Comparison of ENCODE assay signal across 30 cellular contexts in the genomic region with DNA sequence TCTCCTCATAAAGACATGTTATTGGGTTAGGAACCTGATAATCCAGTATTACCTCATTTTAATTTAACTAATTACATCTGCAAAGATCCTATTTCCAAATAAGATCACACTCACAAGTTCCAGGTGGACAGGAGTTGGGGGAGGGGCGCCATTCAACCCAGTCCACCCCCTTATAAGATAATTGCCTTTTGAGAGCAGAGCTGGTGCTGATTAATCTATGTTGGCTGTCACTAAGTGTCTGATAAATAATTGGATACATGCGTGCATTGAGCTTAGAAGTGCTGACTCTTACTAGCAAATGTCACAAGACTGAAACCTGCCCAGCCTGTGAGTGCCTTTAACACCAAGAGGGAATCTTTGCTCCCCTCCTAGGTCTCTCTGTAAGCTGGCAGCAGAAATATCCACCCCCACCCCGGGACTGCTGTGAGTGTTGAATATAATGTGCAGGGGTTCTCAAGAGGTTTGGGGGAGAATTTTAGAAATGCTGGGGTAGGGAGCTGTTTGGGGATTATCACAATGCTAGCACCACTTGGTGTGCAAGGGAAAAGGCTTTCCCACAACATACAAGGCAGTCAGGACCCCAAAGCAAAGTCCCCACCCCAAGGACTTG.
DNase-seq lines count a peak whose midpoint lies in the region; ATAC-seq lines count a peak whose summit lies in the region.
"Had no signal": no experiment of that assay in that cellular context is flagged by ENCODE, and none has a peak within 500 bp of the region (broad histone marks: within the 10 kb centered on the region; RNA-seq: fewer than 3 reads in every experiment).

No MANE protein-coding gene starts in this region.

- no peak overlapping the region for H3K27ac Mint-ChIP-seq in activated T-cell treated with anti-CD3 and anti-CD28 coated beads, Interleukin-2, amount 50 U/mL, for 72 hours
- H3K27ac Mint-ChIP-seq: activated CD8-positive, alpha-beta T cell treated with anti-CD3 and anti-CD28 coated beads for 36 hours; activated naive CD8-positive, alpha-beta T cell treated with anti-CD3 and anti-CD28 coated beads, Interleukin-2, amount 10 ng/mL, durations not matched to agents 7 days and 5 days; effector memory CD8-positive, alpha-beta T cell; natural killer cell treated with Interleukin-12 subunit alpha and Interleukin-12 subunit beta and Interleukin-15 and Interleukin-18, amount 100 ng/mL, for 72 hours; stimulated activated memory B cell treated with anti-CD40 and anti-IgM and Interleukin-4, amounts not matched to agents 10 μg/mL and 1 μg/mL and 100 μg/mL, for 72 hours; T-helper 17 cell had no signal

- H3K36me3 Mint-ChIP-seq in activated T-cell treated with anti-CD3 and anti-CD28 coated beads, Interleukin-2, amount 50 U/mL, for 72 hours (ENCODE audit: insufficient read depth in 2 of 2), result no peaks in the 10 kb centered on the region
- H3K36me3 Mint-ChIP-seq: activated naive CD8-positive, alpha-beta T cell treated with anti-CD3 and anti-CD28 coated beads, Interleukin-2, amount 10 ng/mL, durations not matched to agents 7 days and 5 days; natural killer cell treated with Interleukin-12 subunit alpha and Interleukin-12 subunit beta and Interleukin-15 and Interleukin-18, amount 100 ng/mL, for 72 hours; stimulated activated memory B cell treated with anti-CD40 and anti-IgM and Interleukin-4, amounts not matched to agents 10 μg/mL and 1 μg/mL and 100 μg/mL, for 72 hours had no signal

- no peaks in the 10 kb centered on the region for H3K4me1 Mint-ChIP-seq in activated T-cell treated with anti-CD3 and anti-CD28 coated beads, Interleukin-2, amount 50 U/mL, for 72 hours (ENCODE audit: low read depth)
- H3K4me1 Mint-ChIP-seq: activated naive CD8-positive, alpha-beta T cell treated with anti-CD3 and anti-CD28 coated beads, Interleukin-2, amount 10 ng/mL, durations not matched to agents 7 days and 5 days; stimulated activated memory B cell treated with anti-CD40 and anti-IgM and Interleukin-4, amounts not matched to agents 10 μg/mL and 1 μg/mL and 100 μg/mL, for 72 hours had no signal

- H3K27me3 Mint-ChIP-seq in activated T-cell treated with anti-CD3 and anti-CD28 coated beads, Interleukin-2, amount 50 U/mL, for 72 hours (ENCODE audit: low read depth), result peaks cover 48% of the 10 kb centered on the region

- ATAC-seq in GM19328 (IDR thresholded peaks at IDR 0.05; ENCODE audit: unreplicated experiment) (no peak), GM18858 (IDR thresholded peaks at IDR 0.05; ENCODE audit: unreplicated experiment) (no peak)
- ATAC-seq in activated T-cell treated with anti-CD3 and anti-CD28 coated beads, Interleukin-2, amount 50 U/mL, for 72 hours (replicated peaks in 1 of 2), result no peak
- ATAC-seq: activated CD4-positive, CD25-positive, alpha-beta regulatory T cell treated with anti-CD3 and anti-CD28 coated beads, Interleukin-2, amount 50 U/mL, for 24 hours; activated CD8-positive, alpha-beta T cell treated with anti-CD3 and anti-CD28 coated beads for 36 hours; effector memory CD8-positive, alpha-beta T cell; K562; left ventricle myocardium superior; natural killer cell treated with Interleukin-12 subunit alpha and Interleukin-12 subunit beta and Interleukin-15 and Interleukin-18, amount 100 ng/mL, for 72 hours; stimulated activated memory B cell treated with anti-CD40 and anti-IgM and Interleukin-4, amounts not matched to agents 10 μg/mL and 1 μg/mL and 100 μg/mL, for 72 hours; T-helper 17 cell had no signal

- no peak overlapping the region for H3K4me3 Mint-ChIP-seq in activated T-cell treated with anti-CD3 and anti-CD28 coated beads, Interleukin-2, amount 50 U/mL, for 72 hours
- H3K4me3 Mint-ChIP-seq: activated CD8-positive, alpha-beta T cell treated with anti-CD3 and anti-CD28 coated beads for 36 hours; activated naive CD8-positive, alpha-beta T cell treated with anti-CD3 and anti-CD28 coated beads, Interleukin-2, amount 10 ng/mL, durations not matched to agents 7 days and 5 days; effector memory CD8-positive, alpha-beta T cell; natural killer cell treated with Interleukin-12 subunit alpha and Interleukin-12 subunit beta and Interleukin-15 and Interleukin-18, amount 100 ng/mL, for 72 hours; stimulated activated memory B cell treated with anti-CD40 and anti-IgM and Interleukin-4, amounts not matched to agents 10 μg/mL and 1 μg/mL and 100 μg/mL, for 72 hours; T-helper 17 cell had no signal

- H3K9me3 Mint-ChIP-seq in activated T-cell treated with anti-CD3 and anti-CD28 coated beads, Interleukin-2, amount 50 U/mL, for 72 hours, result no peaks in the 10 kb centered on the region
- H3K9me3 Mint-ChIP-seq: activated CD8-positive, alpha-beta T cell treated with anti-CD3 and anti-CD28 coated beads for 36 hours; activated naive CD8-positive, alpha-beta T cell treated with anti-CD3 and anti-CD28 coated beads, Interleukin-2, amount 10 ng/mL, durations not matched to agents 7 days and 5 days; effector memory CD8-positive, alpha-beta T cell; natural killer cell treated with Interleukin-12 subunit alpha and Interleukin-12 subunit beta and Interleukin-15 and Interleukin-18, amount 100 ng/mL, for 72 hours; stimulated activated memory B cell treated with anti-CD40 and anti-IgM and Interleukin-4, amounts not matched to agents 10 μg/mL and 1 μg/mL and 100 μg/mL, for 72 hours had no signal

- H3K27ac ChIP-seq in cingulate gyrus (ENCODE audit: low read depth, low read length), result peak overlapping the region; percentile 41
- H3K27ac ChIP-seq: 22Rv1; BLaER1 treated with 17β-estradiol and CSF1 and Interleukin-3, amounts not matched to agents 10 nM and 100 nM; colonic mucosa; SJSA1 had no signal

- DNase-seq in NCI-H1105 treated with DMSO at 0.1 percent for 48 hours (lab: John Stamatoyannopoulos, UW) (peak; percentile 3), NCI-H1105 (lab: John Stamatoyannopoulos, UW) (no peak), NCI-H146 (lab: John Stamatoyannopoulos, UW) (peak; percentile 28), mucosa of gallbladder (ENCODE audit: low spot score) (peak; percentile 2)
- no peak for DNase-seq in activated T-cell treated with anti-CD3 and anti-CD28 coated beads, Interleukin-2, amount 50 U/mL, for 72 hours
- DNase-seq: activated CD8-positive, alpha-beta T cell treated with anti-CD3 and anti-CD28 coated beads for 36 hours; activated gamma-delta T cell; activated naive CD8-positive, alpha-beta T cell treated with anti-CD3 and anti-CD28 coated beads, Interleukin-2, amount 10 ng/mL, durations not matched to agents 7 days and 5 days; colonic mucosa; DMS53; effector memory CD8-positive, alpha-beta T cell; erythroblast; H7; left ventricle myocardium superior; NCI-H1092; NCI-H2029 treated with DMSO at 0.1 percent for 48 hours; NCI-H526 treated with DMSO at 0.1 percent for 48 hours; occipital lobe; RPMI8226; T-helper 17 cell had no signal

Comparison
In these comparisons a context has a peak if more than half of its experiments do, and no peak if none do; other contexts are left out.
1. DNase-seq: peak in NCI-H1105 treated with DMSO at 0.1 percent for 48 hours (single experiment), NCI-H146 (single experiment) and mucosa of gallbladder (single experiment); none in NCI-H1105 (single experiment) and activated T-cell treated with anti-CD3 and anti-CD28 coated beads, Interleukin-2, amount 50 U/mL, for 72 hours (0 of 2).